2 cellular contexts compared by ENCODE assay signal in genomic region chr7:80107278-80107677, GRCh38.
TF ChIP-seq lines count a peak whose summit lies in the region.

No MANE protein-coding gene starts in this region.

TF ChIP-seq in endothelial cell of umbilical vein, 7 proteins besides CTCF, POLR2A, EP300 and RAD21 (continued from another document):
- TF ChIP-seq POLR2AphosphoS5 (IDR thresholded peaks at IDR 0.05; ENCODE audit: insufficient read depth, low read depth, low read length) (no peak), EZH2 (IDR thresholded peaks at IDR 0.05; ENCODE audit: borderline replicate concordance, low read depth, low read length, severe bottlenecking) (no peak), MAX (IDR thresholded peaks at IDR 0.05; ENCODE audit: insufficient read depth, insufficient read length) (no peak), JUN (IDR thresholded peaks at IDR 0.05; ENCODE audit: borderline replicate concordance, insufficient read depth, insufficient read length, low read depth) (no peak)

TF ChIP-seq in HepG2, 621 proteins besides CTCF, POLR2A, EP300 and RAD21 (continued from another document):
- TF ChIP-seq ZNF362 (CRISPR knock-in tag; IDR thresholded peaks at IDR 0.05; ENCODE audit: borderline replicate concordance) (no peak), RXRB (CRISPR knock-in tag; IDR thresholded peaks at IDR 0.05; ENCODE audit: borderline replicate concordance) (no peak), ZNF446 (CRISPR knock-in tag; IDR thresholded peaks at IDR 0.05) (no peak), FOXJ3 (CRISPR knock-in tag; IDR thresholded peaks at IDR 0.05; ENCODE audit: borderline replicate concordance) (no peak), ZBTB25 (CRISPR knock-in tag; IDR thresholded peaks at IDR 0.05) (no peak), THYN1 (CRISPR knock-in tag; IDR thresholded peaks at IDR 0.05; ENCODE audit: borderline replicate concordance, low read depth) (no peak), ASH2L (IDR thresholded peaks at IDR 0.05; ENCODE audit: insufficient read length, low read depth, low read length) (no peak), FOXC1 (CRISPR knock-in tag; IDR thresholded peaks at IDR 0.05; ENCODE audit: borderline replicate concordance) (no peak), EHMT2 (IDR thresholded peaks at IDR 0.05; ENCODE audit: borderline replicate concordance, low read depth, low read length) (no peak), ZNF256 (CRISPR knock-in tag; conservative IDR thresholded peaks at IDR 0.05) (no peak), ZNF577 (CRISPR knock-in tag; IDR thresholded peaks at IDR 0.05; ENCODE audit: borderline replicate concordance, low read depth) (no peak), KDM5B (CRISPR knock-in tag; IDR thresholded peaks at IDR 0.05; ENCODE audit: borderline replicate concordance) (no peak), SMARCC2 (IDR thresholded peaks at IDR 0.05) (no peak), ZFP1 (CRISPR knock-in tag; IDR thresholded peaks at IDR 0.05) (no peak), ONECUT2 (CRISPR knock-in tag; IDR thresholded peaks at IDR 0.05) (no peak), SALL1 (CRISPR knock-in tag; IDR thresholded peaks at IDR 0.05) (no peak), ZNF761 (CRISPR knock-in tag; conservative IDR thresholded peaks at IDR 0.05) (no peak)
